In genomic region chr6:115643762-115644161, GRCh38 we compare ENCODE assay signal across 14 cellular contexts.
DNase-seq lines count a peak whose midpoint lies in the region; ATAC-seq and TF ChIP-seq lines count a peak whose summit lies in the region.
"Had no signal": no experiment of that assay in that cellular context is flagged by ENCODE, and none has a peak within 500 bp of the region (broad histone marks: within the 10 kb centered on the region; RNA-seq: fewer than 3 reads in every experiment).

No MANE protein-coding gene starts in this region.

- DNase-seq in DMS 273 (lab: John Stamatoyannopoulos, UW; ENCODE audit: unreplicated experiment) (peak; percentile 5), DMS 273 treated with DMSO at 0.1 percent for 48 hours (lab: John Stamatoyannopoulos, UW) (no peak), NCI-H69 (lab: John Stamatoyannopoulos, UW) (peak; percentile 1), choroid plexus epithelial cell (ENCODE audit: low read depth) (peak; percentile 28), osteocyte (ENCODE audit: extremely low spot score, unreplicated experiment) (no peak), left lobe of liver (ENCODE audit: low spot score) (no peak)
- DNase-seq in activated T-helper 2 cell treated with anti-CD3 and anti-CD28 coated beads, Interferon-gamma antibody, Interleukin-2, Interleukin-4, amounts not matched to agents 10 μg/mL and 5 μg/mL and 100 μg/mL, durations not matched to agents 14 hours and 24 hours and 36 hours (ENCODE audit: low spot score) = no peak
- DNase-seq: immature natural killer cell, MM.1S, WERI-Rb-1 had no signal

- no peak overlapping the region for H3K4me3 Mint-ChIP-seq in osteocyte (ENCODE audit: unreplicated experiment)
- no peak overlapping the region for H3K4me3 Mint-ChIP-seq in activated T-helper 2 cell treated with anti-CD3 and anti-CD28 coated beads, Interferon-gamma antibody, Interleukin-2, Interleukin-4, amounts not matched to agents 10 μg/mL and 5 μg/mL and 100 μg/mL, durations not matched to agents 14 hours and 24 hours and 36 hours (ENCODE audit: low read depth)
- H3K4me3 Mint-ChIP-seq: immature natural killer cell, type B pancreatic cell had no signal

- no peaks in the 10 kb centered on the region for H3K36me3 Mint-ChIP-seq in osteocyte (ENCODE audit: unreplicated experiment)
- no peaks in the 10 kb centered on the region for H3K36me3 Mint-ChIP-seq in activated T-helper 2 cell treated with anti-CD3 and anti-CD28 coated beads, Interferon-gamma antibody, Interleukin-2, Interleukin-4, amounts not matched to agents 10 μg/mL and 5 μg/mL and 100 μg/mL, durations not matched to agents 14 hours and 24 hours and 36 hours (ENCODE audit: low read depth)
- H3K36me3 Mint-ChIP-seq: immature natural killer cell, type B pancreatic cell had no signal

- H3K27me3 Mint-ChIP-seq in osteocyte (ENCODE audit: unreplicated experiment) = peaks cover 5% of the 10 kb centered on the region
- no peaks in the 10 kb centered on the region for H3K27me3 Mint-ChIP-seq in activated T-helper 2 cell treated with anti-CD3 and anti-CD28 coated beads, Interferon-gamma antibody, Interleukin-2, Interleukin-4, amounts not matched to agents 10 μg/mL and 5 μg/mL and 100 μg/mL, durations not matched to agents 14 hours and 24 hours and 36 hours (ENCODE audit: low read depth)
- H3K27me3 Mint-ChIP-seq: type B pancreatic cell had no signal

- H3K4me3 ChIP-seq in choroid plexus epithelial cell (ENCODE audit: low read depth, low read length) = no peak overlapping the region
- H3K4me3 ChIP-seq: ascending aorta, skin epidermis had no signal

- TF ChIP-seq CTCF in choroid plexus epithelial cell (conservative IDR thresholded peaks at IDR 0.05; ENCODE audit: low read depth, low read length) (peak; percentile 12), osteocyte (IDR thresholded peaks at IDR 0.05) (peak; percentile 26)

- H3K27ac Mint-ChIP-seq in osteocyte (ENCODE audit: unreplicated experiment) = no peak overlapping the region
- no peak overlapping the region for H3K27ac Mint-ChIP-seq in activated T-helper 2 cell treated with anti-CD3 and anti-CD28 coated beads, Interferon-gamma antibody, Interleukin-2, Interleukin-4, amounts not matched to agents 10 μg/mL and 5 μg/mL and 100 μg/mL, durations not matched to agents 14 hours and 24 hours and 36 hours
- H3K27ac Mint-ChIP-seq: immature natural killer cell, type B pancreatic cell had no signal

- ATAC-seq in GM18873 (IDR thresholded peaks at IDR 0.05; ENCODE audit: low FRiP score, unreplicated experiment) (no peak), left lobe of liver (no peak)

- intact Hi-C loops in activated T-helper 2 cell treated with anti-CD3 and anti-CD28 coated beads, Interferon-gamma antibody, Interleukin-2, Interleukin-4, amounts not matched to agents 10 μg/mL and 5 μg/mL and 100 μg/mL, durations not matched to agents 14 hours and 24 hours and 36 hours (cut with micrococcal nuclease) = no loop called here

- H3K4me1 Mint-ChIP-seq in osteocyte (ENCODE audit: unreplicated experiment) = no peaks in the 10 kb centered on the region
- no peaks in the 10 kb centered on the region for H3K4me1 Mint-ChIP-seq in activated T-helper 2 cell treated with anti-CD3 and anti-CD28 coated beads, Interferon-gamma antibody, Interleukin-2, Interleukin-4, amounts not matched to agents 10 μg/mL and 5 μg/mL and 100 μg/mL, durations not matched to agents 14 hours and 24 hours and 36 hours (ENCODE audit: low read depth)
- H3K4me1 Mint-ChIP-seq: immature natural killer cell had no signal

- H3K9me3 Mint-ChIP-seq in osteocyte (ENCODE audit: unreplicated experiment) = peaks cover 4% of the 10 kb centered on the region
- H3K9me3 Mint-ChIP-seq in activated T-helper 2 cell treated with anti-CD3 and anti-CD28 coated beads, Interferon-gamma antibody, Interleukin-2, Interleukin-4, amounts not matched to agents 10 μg/mL and 5 μg/mL and 100 μg/mL, durations not matched to agents 14 hours and 24 hours and 36 hours = peaks cover 5% of the 10 kb centered on the region
- H3K9me3 Mint-ChIP-seq: type B pancreatic cell had no signal

Comparison
In these comparisons a context has a peak if more than half of its experiments do, and no peak if none do; other contexts are left out.
1. DNase-seq: peak in DMS 273 (single experiment), NCI-H69 (single experiment) and choroid plexus epithelial cell (single experiment); none in DMS 273 treated with DMSO at 0.1 percent for 48 hours (single experiment), osteocyte (single experiment), left lobe of liver (single experiment) and activated T-helper 2 cell treated with anti-CD3 and anti-CD28 coated beads, Interferon-gamma antibody, Interleukin-2, Interleukin-4, amounts not matched to agents 10 μg/mL and 5 μg/mL and 100 μg/mL, durations not matched to agents 14 hours and 24 hours and 36 hours (single experiment).